8 cellular contexts compared by ENCODE assay signal in genomic region chr6:9890893-9891292, GRCh38.
"Had no signal": no experiment of that assay in that cellular context is flagged by ENCODE, and none has a peak within 500 bp of the region (broad histone marks: within the 10 kb centered on the region; RNA-seq: fewer than 3 reads in every experiment).

No MANE protein-coding gene starts in this region.

- H3K9me3 ChIP-seq: HAP-1 had no signal

- H3K4me3 ChIP-seq: GM23248, GM23338, HAP-1 had no signal

- H3K4me1 ChIP-seq: HAP-1 had no signal

- DNase-seq: GM23248, GOT3, H7, H9, HCEC 1CT, HFFc6 had no signal

- H3K27ac ChIP-seq: GM23248 had no signal

- H3K36me3 ChIP-seq: HAP-1 had no signal
